8 cellular contexts compared by ENCODE assay signal in the genomic region with DNA sequence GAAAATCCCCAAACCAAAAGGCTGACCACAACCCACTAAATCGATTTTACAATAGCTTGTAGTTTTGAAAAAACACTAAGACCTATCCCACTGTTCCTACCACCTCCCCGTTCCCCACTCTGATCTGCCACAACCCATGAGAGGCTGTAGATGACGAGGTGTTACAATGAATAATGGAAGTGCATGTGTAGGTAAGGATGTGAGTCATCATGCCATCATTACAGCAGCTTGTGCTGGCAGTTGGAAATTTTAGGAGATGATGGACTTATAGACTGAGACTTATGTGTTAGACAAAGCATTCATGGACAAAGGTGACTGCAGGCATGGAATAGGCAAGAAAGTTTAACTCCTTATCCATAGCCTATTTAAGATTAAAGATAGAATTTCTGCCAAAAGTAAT.
DNase-seq lines count a peak whose midpoint lies in the region; ATAC-seq and TF ChIP-seq lines count a peak whose summit lies in the region.

No MANE protein-coding gene starts in this region.

- H3K4me1 Mint-ChIP-seq in activated T-helper 1 cell treated with anti-CD3 and anti-CD28 coated beads, Interleukin-12 subunit alpha, Interleukin-12 subunit beta, Interleukin-2, Interleukin-4 antibody, amounts not matched to agents 30 ng/mL and 10 ng/mL and 1 ng/mL, durations not matched to agents 14 hours and 24 hours and 36 hours (ENCODE audit: low read depth): peaks cover 28% of the 10 kb centered on the region

- intact Hi-C loops in activated T-helper 1 cell treated with anti-CD3 and anti-CD28 coated beads, Interleukin-12 subunit alpha, Interleukin-12 subunit beta, Interleukin-2, Interleukin-4 antibody, amounts not matched to agents 30 ng/mL and 10 ng/mL and 1 ng/mL, durations not matched to agents 14 hours and 24 hours and 36 hours (cut with micrococcal nuclease): loop anchor here (2.0 to 5.0 kb wide), 2 partner anchors 16 to 97 kb away; no protein-coding TSS in a partner anchor

- ATAC-seq in GM18858 (IDR thresholded peaks at IDR 0.05; ENCODE audit: unreplicated experiment): peak; percentile 33
- ATAC-seq in HG03520 (IDR thresholded peaks at IDR 0.05; ENCODE audit: unreplicated experiment): peak; percentile 46

- in situ Hi-C loops in ACHN (cut with HindIII; ENCODE audit: low pct_ligation_motif_present, low pct_unique_long_range_greater_than_20kb, low sequenced_read_pairs): no loop called here
- in situ Hi-C loops in astrocyte of the spinal cord (cut with HindIII; ENCODE audit: low sequenced_read_pairs): no loop called here

- H3K4me3 Mint-ChIP-seq in activated T-helper 1 cell treated with anti-CD3 and anti-CD28 coated beads, Interleukin-12 subunit alpha, Interleukin-12 subunit beta, Interleukin-2, Interleukin-4 antibody, amounts not matched to agents 30 ng/mL and 10 ng/mL and 1 ng/mL, durations not matched to agents 14 hours and 24 hours and 36 hours: no peak overlapping the region

- TF ChIP-seq CTCF in astrocyte of the spinal cord (IDR thresholded peaks at IDR 0.05; ENCODE audit: low read depth, low read length): no peak

- peaks cover 3% of the 10 kb centered on the region for H3K27me3 Mint-ChIP-seq in activated T-helper 1 cell treated with anti-CD3 and anti-CD28 coated beads, Interleukin-12 subunit alpha, Interleukin-12 subunit beta, Interleukin-2, Interleukin-4 antibody, amounts not matched to agents 30 ng/mL and 10 ng/mL and 1 ng/mL, durations not matched to agents 14 hours and 24 hours and 36 hours (ENCODE audit: insufficient read depth)

- H3K36me3 Mint-ChIP-seq in activated T-helper 1 cell treated with anti-CD3 and anti-CD28 coated beads, Interleukin-12 subunit alpha, Interleukin-12 subunit beta, Interleukin-2, Interleukin-4 antibody, amounts not matched to agents 30 ng/mL and 10 ng/mL and 1 ng/mL, durations not matched to agents 14 hours and 24 hours and 36 hours (ENCODE audit: low read depth): peaks cover 21% of the 10 kb centered on the region

- H3K27ac Mint-ChIP-seq in activated T-helper 1 cell treated with anti-CD3 and anti-CD28 coated beads, Interleukin-12 subunit alpha, Interleukin-12 subunit beta, Interleukin-2, Interleukin-4 antibody, amounts not matched to agents 30 ng/mL and 10 ng/mL and 1 ng/mL, durations not matched to agents 14 hours and 24 hours and 36 hours: no peak overlapping the region

- no peak overlapping the region for H3K4me3 ChIP-seq in astrocyte of the spinal cord (ENCODE audit: low read depth, low read length)

- peak; percentile 60 for DNase-seq in ACHN
- peak; percentile 48 for DNase-seq in astrocyte of the spinal cord (ENCODE audit: low read depth, low spot score)
- no peak for DNase-seq in activated T-helper 1 cell treated with anti-CD3 and anti-CD28 coated beads, Interleukin-12 subunit alpha, Interleukin-12 subunit beta, Interleukin-2, Interleukin-4 antibody, amounts not matched to agents 30 ng/mL and 10 ng/mL and 1 ng/mL, durations not matched to agents 14 hours and 24 hours and 36 hours (ENCODE audit: low spot score)
- DNase-seq in NCI-H2081 (lab: John Stamatoyannopoulos, UW): no peak
- no peak for DNase-seq in NCI-H526 (lab: John Stamatoyannopoulos, UW)
- DNase-seq in NCI-H1417 (lab: John Stamatoyannopoulos, UW): no peak

- H3K9me3 Mint-ChIP-seq in activated T-helper 1 cell treated with anti-CD3 and anti-CD28 coated beads, Interleukin-12 subunit alpha, Interleukin-12 subunit beta, Interleukin-2, Interleukin-4 antibody, amounts not matched to agents 30 ng/mL and 10 ng/mL and 1 ng/mL, durations not matched to agents 14 hours and 24 hours and 36 hours: no peaks in the 10 kb centered on the region

Comparison
In these comparisons a context has a peak if more than half of its experiments do, and no peak if none do; other contexts are left out.
1. DNase-seq: peak in ACHN (single experiment) and astrocyte of the spinal cord (single experiment); none in activated T-helper 1 cell treated with anti-CD3 and anti-CD28 coated beads, Interleukin-12 subunit alpha, Interleukin-12 subunit beta, Interleukin-2, Interleukin-4 antibody, amounts not matched to agents 30 ng/mL and 10 ng/mL and 1 ng/mL, durations not matched to agents 14 hours and 24 hours and 36 hours (single experiment), NCI-H2081 (0 of 2), NCI-H526 (0 of 2) and NCI-H1417 (0 of 3).